ENCODE assay signal across 8 cellular contexts in the genomic region with DNA sequence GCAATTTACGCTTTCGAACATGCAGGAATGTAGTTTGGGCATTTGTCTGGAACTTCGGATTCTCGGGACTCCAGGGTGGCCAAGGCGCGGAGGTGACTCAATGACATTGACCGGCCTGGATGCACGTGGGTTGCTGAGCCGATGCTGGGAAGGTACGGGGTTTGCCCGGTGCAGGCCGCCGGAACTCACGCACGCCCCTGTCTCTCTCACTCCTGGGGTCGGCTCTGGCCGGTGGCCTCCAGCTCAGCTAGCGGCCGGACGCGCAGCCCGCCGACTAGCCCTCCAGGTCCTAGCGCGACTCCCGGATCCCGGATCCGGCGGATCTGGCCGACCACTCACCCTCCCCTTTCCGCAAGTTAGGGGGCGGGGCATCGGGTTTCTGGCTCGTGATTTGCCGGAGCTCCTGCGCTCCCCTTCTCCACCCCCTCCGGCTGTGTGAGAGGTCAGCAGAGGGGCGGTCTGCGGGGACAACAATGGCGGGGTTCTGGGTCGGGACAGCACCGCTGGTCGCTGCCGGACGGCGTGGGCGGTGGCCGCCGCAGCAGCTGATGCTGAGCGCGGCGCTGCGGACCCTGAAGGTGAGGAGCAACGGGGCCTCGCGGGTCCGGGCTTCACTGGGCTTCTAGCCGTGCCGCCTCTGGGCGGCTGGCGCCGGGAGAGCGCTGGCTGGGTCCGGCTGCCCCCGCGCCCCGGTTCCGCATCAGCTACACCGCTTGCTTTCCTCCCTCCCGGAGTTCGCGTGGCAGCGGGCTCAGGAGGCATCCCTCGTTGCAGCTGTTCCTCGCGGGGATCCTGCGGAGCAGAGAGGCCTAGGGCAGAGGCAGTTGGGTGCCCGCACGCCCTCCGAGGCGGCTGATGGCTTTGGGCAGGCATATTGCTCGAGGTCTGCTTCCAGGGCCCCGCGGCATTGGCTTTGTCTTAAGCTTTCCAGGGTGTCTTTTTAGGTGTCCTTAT. TPM values are rescaled to one million over a fixed set of nuclear protein-coding genes. Genes with fewer than 3 reads are reported as not detected.
A peak's percentile ranks its signal among the peaks of the same experiment; 100 is the strongest.
DNase-seq lines count a peak whose midpoint lies in the region; ATAC-seq and TF ChIP-seq lines count a peak whose summit lies in the region.

A gene with protein sequence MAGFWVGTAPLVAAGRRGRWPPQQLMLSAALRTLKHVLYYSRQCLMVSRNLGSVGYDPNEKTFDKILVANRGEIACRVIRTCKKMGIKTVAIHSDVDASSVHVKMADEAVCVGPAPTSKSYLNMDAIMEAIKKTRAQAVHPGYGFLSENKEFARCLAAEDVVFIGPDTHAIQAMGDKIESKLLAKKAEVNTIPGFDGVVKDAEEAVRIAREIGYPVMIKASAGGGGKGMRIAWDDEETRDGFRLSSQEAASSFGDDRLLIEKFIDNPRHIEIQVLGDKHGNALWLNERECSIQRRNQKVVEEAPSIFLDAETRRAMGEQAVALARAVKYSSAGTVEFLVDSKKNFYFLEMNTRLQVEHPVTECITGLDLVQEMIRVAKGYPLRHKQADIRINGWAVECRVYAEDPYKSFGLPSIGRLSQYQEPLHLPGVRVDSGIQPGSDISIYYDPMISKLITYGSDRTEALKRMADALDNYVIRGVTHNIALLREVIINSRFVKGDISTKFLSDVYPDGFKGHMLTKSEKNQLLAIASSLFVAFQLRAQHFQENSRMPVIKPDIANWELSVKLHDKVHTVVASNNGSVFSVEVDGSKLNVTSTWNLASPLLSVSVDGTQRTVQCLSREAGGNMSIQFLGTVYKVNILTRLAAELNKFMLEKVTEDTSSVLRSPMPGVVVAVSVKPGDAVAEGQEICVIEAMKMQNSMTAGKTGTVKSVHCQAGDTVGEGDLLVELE (plus strand): TSS at position 446 of the 954 bp plus-strand sequence. CDS start 28 bp downstream, at position 474.

- H3K79me2 ChIP-seq in DND-41 (ENCODE audit: insufficient read depth, low read length) = peaks cover 18% of the 10 kb centered on the region; the same call in 1 of the 2 replicates

- peak within 1 kb of the TSS; percentile 91 for H3K4me3 Mint-ChIP-seq in natural killer cell treated with Interleukin-12 subunit alpha and Interleukin-12 subunit beta and Interleukin-15 and Interleukin-18, amount 100 ng/mL, for 72 hours

- H2AFZ ChIP-seq in DND-41 (ENCODE audit: low read depth, low read length) = peak within 1 kb of the TSS; percentile 81

- peak; percentile 86 for ATAC-seq in DND-41 (ENCODE audit: insufficient read depth, low read depth)
- peak; percentile 98 for ATAC-seq in GM21737 (IDR thresholded peaks at IDR 0.05; ENCODE audit: unreplicated experiment)
- peak; percentile 94 to 97 for ATAC-seq in natural killer cell treated with Interleukin-12 subunit alpha and Interleukin-12 subunit beta and Interleukin-15 and Interleukin-18, amount 100 ng/mL, for 72 hours

- peaks cover 21 to 30% of the 10 kb centered on the region in 2 donors for H3K4me1 Mint-ChIP-seq in natural killer cell treated with Interleukin-12 subunit alpha and Interleukin-12 subunit beta and Interleukin-15 and Interleukin-18, amount 100 ng/mL, for 72 hours (ENCODE audit: low read depth in 2 of 2)

- H3K9me3 Mint-ChIP-seq in natural killer cell treated with Interleukin-12 subunit alpha and Interleukin-12 subunit beta and Interleukin-15 and Interleukin-18, amount 100 ng/mL, for 72 hours = no peaks in the 10 kb centered on the region

- peaks cover 38% of the 10 kb centered on the region for H3K4me1 ChIP-seq in DND-41 (ENCODE audit: insufficient read depth, low read length)

- H3K4me3 ChIP-seq in DND-41 (ENCODE audit: low read depth in 1 of 2, low read length in 2 of 2) (peak within 1 kb of the TSS; percentile 52 to 78), fibroblast of the aortic adventitia (ENCODE audit: low read depth, low read length) (peak within 1 kb of the TSS; percentile 96)

- peak within 1 kb of the TSS; percentile 54 to 89 for H3K27ac Mint-ChIP-seq in natural killer cell treated with Interleukin-12 subunit alpha and Interleukin-12 subunit beta and Interleukin-15 and Interleukin-18, amount 100 ng/mL, for 72 hours

- no peaks in the 10 kb centered on the region for H3K9me3 ChIP-seq in DND-41 (ENCODE audit: insufficient read depth, low read length, severe bottlenecking)

- peak within 1 kb of the TSS; percentile 80 for H3K4me2 ChIP-seq in DND-41 (ENCODE audit: insufficient read depth, low read length)

- H3K36me3 ChIP-seq in DND-41 (ENCODE audit: insufficient read depth, low read length) = no peaks in the 10 kb centered on the region; the same call in 1 of the 2 replicates

- H3K27ac ChIP-seq in DND-41 (ENCODE audit: low read length) = peak within 1 kb of the TSS; percentile 44

- no peaks in the 10 kb centered on the region for H3K27me3 Mint-ChIP-seq in natural killer cell treated with Interleukin-12 subunit alpha and Interleukin-12 subunit beta and Interleukin-15 and Interleukin-18, amount 100 ng/mL, for 72 hours

- H4K20me1 ChIP-seq in DND-41 (ENCODE audit: insufficient read depth, low read length) = no peaks in the 10 kb centered on the region

- TF ChIP-seq CTCF in DND-41 (IDR thresholded peaks at IDR 0.05; ENCODE audit: borderline replicate concordance, extremely low read depth, low read length, poor library complexity, severe bottlenecking) (no peak), fibroblast of the aortic adventitia (IDR thresholded peaks at IDR 0.05; ENCODE audit: insufficient read depth, low read length) (no peak)

- H3K27me3 ChIP-seq in DND-41 (ENCODE audit: insufficient read depth, low read length, poor library complexity) = no peaks in the 10 kb centered on the region

- DNase-seq in DND-41 (peak; percentile 85), KG1 (lab: John Stamatoyannopoulos, UW) (peak; percentile 74), fibroblast of the aortic adventitia (ENCODE audit: low read depth) (peak; percentile 88)
- DNase-seq in activated effector memory CD4-positive, alpha-beta T cell treated with anti-CD3 and anti-CD28 coated beads, Interleukin-2, amount 50 U/mL, for 16 hours = peak; percentile 91
- DNase-seq in natural killer cell treated with Interleukin-12 subunit alpha and Interleukin-12 subunit beta and Interleukin-15 and Interleukin-18, amount 100 ng/mL, for 72 hours (ENCODE audit: low spot score) = peak; percentile 95
- DNase-seq in stimulated activated naive CD4-positive, alpha-beta T cell treated with Interleukin-2 at 50 U/mL for 16 hours (lab: John Stamatoyannopoulos, UW) = peak; percentile 74

- TF ChIP-seq POLR2A in Raji (IDR thresholded peaks at IDR 0.05; ENCODE audit: insufficient read depth, low read depth, low read length) = peak; percentile 47; the same call in 1 of the 2 replicates

- no peaks in the 10 kb centered on the region for H3K36me3 Mint-ChIP-seq in natural killer cell treated with Interleukin-12 subunit alpha and Interleukin-12 subunit beta and Interleukin-15 and Interleukin-18, amount 100 ng/mL, for 72 hours

- H3K9ac ChIP-seq in DND-41 (ENCODE audit: low read depth, low read length) = peak within 1 kb of the TSS; percentile 59

RNA-seq across cellular contexts. Expression of the gene that starts here (rescaled TPM):
- 22.1 and 23.8 TPM in 2 replicates for total RNA-seq in fibroblast of the aortic adventitia (ENCODE audit: low replicate concordance)
- 10 to 100 TPM in 1 of 2 donors, 1 to 10 TPM in 1; 9.1 to 27.1 TPM for total RNA-seq in natural killer cell treated with Interleukin-12 subunit alpha and Interleukin-12 subunit beta and Interleukin-15 and Interleukin-18, amount 100 ng/mL, for 72 hours

Comparison
In these comparisons a context has a peak if more than half of its experiments do, and no peak if none do; other contexts are left out.
1. Peak in every context shown above with its lines: DNase-seq, ATAC-seq, H3K4me3 ChIP-seq and H3K27ac ChIP-seq.